Comparison of ENCODE assay signal across 9 cellular contexts in genomic region chr2:197433770-197434438, GRCh38. TPM values are rescaled to one million over a fixed set of nuclear protein-coding genes. Genes with fewer than 3 reads are reported as not detected.
DNase-seq lines count a peak whose midpoint lies in the region; ATAC-seq and TF ChIP-seq lines count a peak whose summit lies in the region.
"Had no signal": no experiment of that assay in that cellular context is flagged by ENCODE, and none has a peak within 500 bp of the region (broad histone marks: within the 10 kb centered on the region; RNA-seq: fewer than 3 reads in every experiment).

No MANE protein-coding gene starts in this region.

- H4K20me1 ChIP-seq in DND-41 (ENCODE audit: insufficient read depth, low read length) = peaks cover 49% of the 10 kb centered on the region

- peak overlapping the region; percentile 78 for H3K4me2 ChIP-seq in DND-41 (ENCODE audit: insufficient read depth, low read length)
- peak overlapping the region; percentile 89 for H3K4me2 ChIP-seq in parathyroid adenoma (ENCODE audit: low read length)

- peaks cover 13% of the 10 kb centered on the region for H3K36me3 ChIP-seq in DND-41 (ENCODE audit: insufficient read depth, low read length)
- H3K36me3 ChIP-seq in esophagus (ENCODE audit: control insufficient read depth in 2 of 2, insufficient read depth in 2 of 2, low read length in 1 of 2) = no peaks in the 10 kb centered on the region
- H3K36me3 ChIP-seq in parathyroid adenoma (ENCODE audit: control insufficient read depth, insufficient read depth, low read length) = no peaks in the 10 kb centered on the region

- peak overlapping the region; percentile 97 for H3K27ac ChIP-seq in DND-41 (ENCODE audit: low read length)
- H3K27ac ChIP-seq in esophagus (ENCODE audit: low read depth in 2 of 2, low read length in 1 of 2) = peak overlapping the region in 1 of 2 donors; percentile 93
- peak overlapping the region; percentile 93 for H3K27ac ChIP-seq in parathyroid adenoma

- H3K79me2 ChIP-seq in DND-41 (ENCODE audit: insufficient read depth, low read length) = peaks cover 77% of the 10 kb centered on the region
- H3K79me2 ChIP-seq in parathyroid adenoma = peaks cover 59% of the 10 kb centered on the region

- H2AFZ ChIP-seq in DND-41 (ENCODE audit: low read depth, low read length) (no peak overlapping the region), parathyroid adenoma (peak overlapping the region; percentile 95)

- TF ChIP-seq CTCF in DND-41 (IDR thresholded peaks at IDR 0.05; ENCODE audit: borderline replicate concordance, extremely low read depth, low read length, poor library complexity, severe bottlenecking) (no peak), parathyroid adenoma (IDR thresholded peaks at IDR 0.05) (no peak)

- DNase-seq in DND-41 (no peak), OCI-M1 (lab: John Stamatoyannopoulos, UW) (peak; percentile 49), NCI-H187 (lab: John Stamatoyannopoulos, UW) (no peak)
- DNase-seq: NCI-H1930 had no signal

- H3K4me3 ChIP-seq in DND-41 (ENCODE audit: low read depth in 1 of 2, low read length in 2 of 2) = peak overlapping the region; percentile 87 to 93
- H3K4me3 ChIP-seq in esophagus (ENCODE audit: low read depth in 1 of 2, low read length in 2 of 2) = peak overlapping the region; percentile 92 to 95
- peak overlapping the region; percentile 98 for H3K4me3 ChIP-seq in parathyroid adenoma (ENCODE audit: low read depth, low read length)

- WGBS in esophagus, 2 donors = 0 to 1% methylated on average over 11 of the region's 11 CpGs

- H3K27me3 ChIP-seq in DND-41 (ENCODE audit: insufficient read depth, low read length, poor library complexity) (no peaks in the 10 kb centered on the region), esophagus (ENCODE audit: control insufficient read depth in 1 of 2, insufficient read depth in 2 of 2, low read length in 2 of 2) (no peaks in the 10 kb centered on the region), parathyroid adenoma (ENCODE audit: control insufficient read depth, insufficient read depth, low read length) (no peaks in the 10 kb centered on the region)

- ATAC-seq in DND-41 (ENCODE audit: insufficient read depth, low read depth) (no peak), HG03045 (IDR thresholded peaks at IDR 0.05; ENCODE audit: unreplicated experiment) (no peak), GM18858 (IDR thresholded peaks at IDR 0.05; ENCODE audit: unreplicated experiment) (no peak), HG02610 (IDR thresholded peaks at IDR 0.05; ENCODE audit: unreplicated experiment) (no peak)

- no peaks in the 10 kb centered on the region for H3K9me3 ChIP-seq in DND-41 (ENCODE audit: insufficient read depth, low read length, severe bottlenecking)
- no peaks in the 10 kb centered on the region for H3K9me3 ChIP-seq in esophagus (ENCODE audit: control insufficient read depth in 2 of 2, insufficient read depth in 1 of 2, low read depth in 1 of 2, low read length in 1 of 2)
- H3K9me3 ChIP-seq in parathyroid adenoma (ENCODE audit: control insufficient read depth, low read length) = no peaks in the 10 kb centered on the region

- H3K4me1 ChIP-seq in DND-41 (ENCODE audit: insufficient read depth, low read length) = peaks cover 57% of the 10 kb centered on the region
- no peaks in the 10 kb centered on the region for H3K4me1 ChIP-seq in esophagus (ENCODE audit: control insufficient read depth in 2 of 2, insufficient read depth in 2 of 2, low read length in 1 of 2)
- H3K4me1 ChIP-seq in parathyroid adenoma = peaks cover 14% of the 10 kb centered on the region

- H3K9ac ChIP-seq in DND-41 (ENCODE audit: low read depth, low read length) = peak overlapping the region; percentile 90
- H3K9ac ChIP-seq in parathyroid adenoma = peak overlapping the region; percentile 91

RNA-seq across cellular contexts. Expression of gene SF3B1, which starts 0.9 kb away (rescaled TPM):
- polyA plus RNA-seq in esophagus = 100 to 1,000 TPM; 120 to 231 TPM

RNA-seq across cellular contexts. Expression of gene COQ10B, which starts 19.4 kb away (rescaled TPM):
- polyA plus RNA-seq in esophagus = 10 to 100 TPM; 10.6 to 12.0 TPM
